Comparison of ENCODE assay signal across 8 cellular contexts in the genomic region with DNA sequence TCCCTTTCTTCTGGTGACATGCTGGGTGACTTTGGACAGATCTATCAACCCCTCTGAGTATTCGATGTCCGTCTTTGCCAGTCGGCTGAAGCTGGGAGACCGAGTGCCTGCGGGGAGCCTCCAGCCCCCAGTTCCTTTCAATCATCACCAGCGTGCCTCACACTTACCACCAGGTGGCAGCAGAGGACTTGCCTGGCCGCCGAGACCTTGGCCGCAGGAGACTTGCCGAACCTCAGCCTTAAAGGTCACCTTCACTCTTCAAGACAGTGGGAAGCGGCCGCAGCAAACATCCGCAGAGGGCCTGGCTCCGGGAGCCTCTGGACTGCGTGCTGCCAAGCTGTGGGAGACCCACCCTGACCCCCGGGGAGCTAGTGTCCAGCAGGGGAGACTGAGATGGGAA.
DNase-seq lines count a peak whose midpoint lies in the region; ATAC-seq, FAIRE-seq and TF ChIP-seq lines count a peak whose summit lies in the region.
"Not testable (repeated sequence)": the region's sequence is repeated elsewhere in the genome, so short reads cannot be mapped to it uniquely, and the experiment has no call there.

No MANE protein-coding gene starts in this region.

- ATAC-seq in A549 (peak; percentile 80 to 85), GM19351 (IDR thresholded peaks at IDR 0.05; ENCODE audit: unreplicated experiment) (peak; percentile 51), HG02678 (IDR thresholded peaks at IDR 0.05; ENCODE audit: unreplicated experiment) (peak; percentile 54), HG03571 (IDR thresholded peaks at IDR 0.05; ENCODE audit: unreplicated experiment) (peak; percentile 38), gastroesophageal sphincter (peak; percentile 77), lung (ENCODE audit: insufficient read depth, low FRiP score) (peak; percentile 78)
- ATAC-seq in activated CD8-positive, alpha-beta T cell treated with anti-CD3 and anti-CD28 coated beads, Interleukin-2, amount 10 ng/mL, durations not matched to agents 7 days and 5 days: peak; percentile 70
- ATAC-seq in stimulated activated memory B cell treated with anti-CD40 and anti-IgM and Interleukin-4, amounts not matched to agents 10 μg/mL and 1 μg/mL and 100 μg/mL, for 72 hours: peak; percentile 83

- not testable (repeated sequence) for H3K36me3 Mint-ChIP-seq in activated CD8-positive, alpha-beta T cell treated with anti-CD3 and anti-CD28 coated beads, Interleukin-2, amount 10 ng/mL, durations not matched to agents 7 days and 5 days (ENCODE audit: low read depth); stimulated activated memory B cell treated with anti-CD40 and anti-IgM and Interleukin-4, amounts not matched to agents 10 μg/mL and 1 μg/mL and 100 μg/mL, for 72 hours

- not testable (repeated sequence) for TF ChIP-seq POLR2A in A549 (IDR thresholded peaks at IDR 0.05; ENCODE audit: low read length); gastroesophageal sphincter (IDR thresholded peaks at IDR 0.05)

- not testable (repeated sequence) for DNase-seq in A549 (ENCODE audit: low read depth in 1 of 2, low spot score in 1 of 2); activated CD8-positive, alpha-beta T cell treated with anti-CD3 and anti-CD28 coated beads, Interleukin-2, amount 10 ng/mL, durations not matched to agents 7 days and 5 days; lung (ENCODE audit: low spot score)

- TF ChIP-seq CTCF in A549 (IDR thresholded peaks at IDR 0.05); gastroesophageal sphincter (IDR thresholded peaks at IDR 0.05); lung (IDR thresholded peaks at IDR 0.05; ENCODE audit: control extremely low read depth, extremely low read depth): not testable (repeated sequence)

- no CpG with 5 or more reads among the region's 16 CpGs for WGBS in A549 (ENCODE audit: missing lambda C conversion rate)
- WGBS in gastroesophageal sphincter (ENCODE audit: low coverage in 1 of 2), 2 donors: no CpG with 5 or more reads among the region's 16 CpGs
- no CpG with 5 or more reads among the region's 16 CpGs for WGBS in lung, 2 donors

- H3K4me1 ChIP-seq in A549; gastroesophageal sphincter; lung (ENCODE audit: control insufficient read depth in 2 of 2, insufficient read depth in 2 of 2, low read length in 2 of 2): not testable (repeated sequence)

- POLR2A ChIA-PET in A549 (lab: Yijun Ruan, JAX); activated CD8-positive, alpha-beta T cell treated with anti-CD3 and anti-CD28 coated beads, Interleukin-2, amount 10 ng/mL, durations not matched to agents 7 days and 5 days (lab: Charles Lee): not testable (repeated sequence)

- H3K4me3 Mint-ChIP-seq in activated CD8-positive, alpha-beta T cell treated with anti-CD3 and anti-CD28 coated beads, Interleukin-2, amount 10 ng/mL, durations not matched to agents 7 days and 5 days; stimulated activated memory B cell treated with anti-CD40 and anti-IgM and Interleukin-4, amounts not matched to agents 10 μg/mL and 1 μg/mL and 100 μg/mL, for 72 hours: not testable (repeated sequence)

- not testable (repeated sequence) for H3K36me3 ChIP-seq in gastroesophageal sphincter; lung (ENCODE audit: control insufficient read depth in 2 of 2, insufficient read depth in 2 of 2, low read length in 2 of 2)

- H3K4me2 ChIP-seq in A549: not testable (repeated sequence)

- H3K4me3 ChIP-seq in A549, gastroesophageal sphincter, lung: not testable (repeated sequence)

- not testable (repeated sequence) for H3K27me3 Mint-ChIP-seq in activated CD8-positive, alpha-beta T cell treated with anti-CD3 and anti-CD28 coated beads, Interleukin-2, amount 10 ng/mL, durations not matched to agents 7 days and 5 days (ENCODE audit: low read depth); stimulated activated memory B cell treated with anti-CD40 and anti-IgM and Interleukin-4, amounts not matched to agents 10 μg/mL and 1 μg/mL and 100 μg/mL, for 72 hours

- H3K27me3 ChIP-seq in gastroesophageal sphincter; lung (ENCODE audit: control insufficient read depth, insufficient read depth): not testable (repeated sequence)

- H3K27ac ChIP-seq in A549; gastroesophageal sphincter; lung (ENCODE audit: low read depth in 1 of 2, low read length in 1 of 2): not testable (repeated sequence)

- not testable (repeated sequence) for H3K4me1 Mint-ChIP-seq in activated CD8-positive, alpha-beta T cell treated with anti-CD3 and anti-CD28 coated beads, Interleukin-2, amount 10 ng/mL, durations not matched to agents 7 days and 5 days (ENCODE audit: low read depth); stimulated activated memory B cell treated with anti-CD40 and anti-IgM and Interleukin-4, amounts not matched to agents 10 μg/mL and 1 μg/mL and 100 μg/mL, for 72 hours

- H3K27ac Mint-ChIP-seq in activated CD8-positive, alpha-beta T cell treated with anti-CD3 and anti-CD28 coated beads, Interleukin-2, amount 10 ng/mL, durations not matched to agents 7 days and 5 days; stimulated activated memory B cell treated with anti-CD40 and anti-IgM and Interleukin-4, amounts not matched to agents 10 μg/mL and 1 μg/mL and 100 μg/mL, for 72 hours: not testable (repeated sequence)

- not testable (repeated sequence) for FAIRE-seq in A549 (lab: Jason Lieb, UNC)

- TF ChIP-seq EP300 in A549 (IDR thresholded peaks at IDR 0.05); gastroesophageal sphincter (IDR thresholded peaks at IDR 0.05): not testable (repeated sequence)

- CTCF ChIA-PET in A549 (lab: Yijun Ruan, JAX); activated CD8-positive, alpha-beta T cell treated with anti-CD3 and anti-CD28 coated beads, Interleukin-2, amount 10 ng/mL, durations not matched to agents 7 days and 5 days (lab: Charles Lee): not testable (repeated sequence)

- H3K9me3 ChIP-seq in A549; gastroesophageal sphincter; lung (ENCODE audit: control insufficient read depth in 2 of 2, insufficient read depth in 1 of 2, low read length in 1 of 2): not testable (repeated sequence)

- H3K9me3 Mint-ChIP-seq in activated CD8-positive, alpha-beta T cell treated with anti-CD3 and anti-CD28 coated beads, Interleukin-2, amount 10 ng/mL, durations not matched to agents 7 days and 5 days (ENCODE audit: insufficient read depth); stimulated activated memory B cell treated with anti-CD40 and anti-IgM and Interleukin-4, amounts not matched to agents 10 μg/mL and 1 μg/mL and 100 μg/mL, for 72 hours: not testable (repeated sequence)

- TF ChIP-seq RAD21 in A549 (conservative IDR thresholded peaks at IDR 0.05 in 1 of 2, IDR thresholded peaks at IDR 0.05 in 1 of 2): not testable (repeated sequence)
